8 cellular contexts compared by ENCODE assay signal in genomic region chr17:36534881-36535668, GRCh38. TPM values are rescaled to one million over a fixed set of nuclear protein-coding genes. Genes with fewer than 3 reads are reported as not detected.
A peak's percentile ranks its signal among the peaks of the same experiment; 100 is the strongest.
DNase-seq lines count a peak whose midpoint lies in the region; ATAC-seq and TF ChIP-seq lines count a peak whose summit lies in the region.

PIGW (plus strand) TSS chr17:36534987; CDS start chr17:36537102, 2,115 bp downstream.

- DNase-seq in AG20443 (ENCODE audit: low spot score) (peak; percentile 95), NCI-H510A (lab: John Stamatoyannopoulos, UW) (peak; percentile 86), cerebellum (ENCODE audit: low spot score) (peak; percentile 91), kidney tubule cell (ENCODE audit: low spot score) (peak; percentile 92)
- peak; percentile 79 to 83 for DNase-seq in activated CD4-positive, alpha-beta T cell treated with anti-CD3 and anti-CD28 coated beads for 24 hours (ENCODE audit: low read depth in 2 of 2)
- peak; percentile 55 to 72 for DNase-seq in stimulated activated CD4-positive, alpha-beta T cell treated with anti-CD3 and anti-CD28 coated beads, Interleukin-1b, Interleukin-23, amount 100 ng/mL, for 1 hour (ENCODE audit: low read depth in 2 of 2)

- peak; percentile 46 for ATAC-seq in HG03378 (IDR thresholded peaks at IDR 0.05; ENCODE audit: unreplicated experiment)

- TF ChIP-seq POLR2A in GM19099 (IDR thresholded peaks at IDR 0.05; ENCODE audit: extremely low read depth, insufficient read length, low read depth), result peak; percentile 97

RNA-seq across cellular contexts. Expression of gene PIGW, which starts in this region (rescaled TPM):
- 5.6 TPM for total RNA-seq in cerebellum

Comparison
In these comparisons a context has a peak if more than half of its experiments do, and no peak if none do; other contexts are left out.
1. Peak in every context shown above with its lines: DNase-seq and ATAC-seq.